21 cellular contexts compared by ENCODE assay signal in the genomic region with DNA sequence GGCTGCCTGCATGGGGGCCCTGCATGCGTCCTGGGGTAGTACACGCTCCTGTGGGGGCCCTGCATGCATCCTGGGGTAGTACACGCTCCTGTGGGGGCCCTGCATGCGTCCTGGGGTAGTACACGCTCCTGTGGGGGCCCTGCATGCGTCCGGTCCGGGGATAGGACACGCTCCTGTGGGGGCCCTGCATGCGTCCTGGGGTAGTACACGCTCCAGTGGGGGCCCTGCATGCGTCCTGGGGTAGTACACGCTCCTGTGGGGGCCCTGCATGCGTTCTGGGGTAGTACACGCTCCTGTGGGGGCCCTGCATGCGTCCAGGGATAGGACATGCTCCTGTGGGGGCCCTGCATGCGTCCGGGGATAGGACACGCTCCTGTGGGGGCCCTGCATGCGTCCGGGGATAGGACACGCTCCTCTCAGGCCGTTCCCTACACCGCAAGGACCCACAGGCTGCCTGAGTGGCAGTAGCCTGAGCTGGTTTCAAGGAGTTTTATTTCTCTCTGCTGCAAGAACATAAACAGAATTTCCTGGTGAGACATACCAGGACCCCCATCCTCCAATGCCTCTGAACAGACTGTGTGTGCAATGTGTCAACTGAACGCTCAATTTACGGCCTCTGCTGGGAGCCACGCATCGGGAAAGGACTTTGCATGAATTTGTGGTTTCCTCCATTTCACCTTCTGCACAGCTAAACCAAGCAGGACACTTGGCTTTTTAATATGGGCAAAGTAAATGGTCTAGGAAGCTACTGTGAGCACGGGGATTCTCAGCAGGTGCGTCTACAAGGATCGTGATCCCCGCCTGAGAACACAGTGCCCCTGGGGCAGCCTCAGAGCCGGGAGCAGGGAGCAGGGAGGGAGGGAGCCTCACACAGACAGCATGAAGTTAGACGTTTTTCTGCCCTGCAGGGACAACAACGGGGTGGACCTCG. TPM values are rescaled to one million over a fixed set of nuclear protein-coding genes. Genes with fewer than 3 reads are reported as not detected.
A peak's percentile ranks its signal among the peaks of the same experiment; 100 is the strongest.
DNase-seq lines count a peak whose midpoint lies in the region; ATAC-seq, FAIRE-seq and TF ChIP-seq lines count a peak whose summit lies in the region.
"Had no signal": no experiment of that assay in that cellular context is flagged by ENCODE, and none has a peak within 500 bp of the region (broad histone marks: within the 10 kb centered on the region; RNA-seq: fewer than 3 reads in every experiment).

No MANE protein-coding gene starts in this region.

- H3K79me1 ChIP-seq in neuronal stem cell (ENCODE audit: low read depth, low read length), result no peaks in the 10 kb centered on the region

- TF ChIP-seq EP300 in stomach (IDR thresholded peaks at IDR 0.05), result no peak

- TF ChIP-seq CTCF in right atrium auricular region (IDR thresholded peaks at IDR 0.05) (no peak), HEK293 (tag by site-specific recombination; IDR thresholded peaks at IDR 0.05) (no peak), kidney (IDR thresholded peaks at IDR 0.05; ENCODE audit: borderline replicate concordance, extremely low read depth, insufficient read depth) (no peak), stomach (IDR thresholded peaks at IDR 0.05) (no peak)

- H3K4ac ChIP-seq in neuronal stem cell (ENCODE audit: low read length), result no peak overlapping the region

- no peak overlapping the region for H3K4me3 ChIP-seq in right atrium auricular region
- no peak overlapping the region for H3K4me3 ChIP-seq in HEK293 (ENCODE audit: low read depth, low read length)
- no peak overlapping the region for H3K4me3 ChIP-seq in kidney (ENCODE audit: low read length in 2 of 2)
- H3K4me3 ChIP-seq in neuronal stem cell (ENCODE audit: low read length in 2 of 2), result no peak overlapping the region
- H3K4me3 ChIP-seq in stomach, result no peak overlapping the region
- H3K4me3 ChIP-seq: BLaER1 treated with 17β-estradiol and CSF1 and Interleukin-3, amounts not matched to agents 10 nM and 100 nM had no signal

- H3K9me3 ChIP-seq in right atrium auricular region (no peaks in the 10 kb centered on the region), HEK293 (ENCODE audit: control insufficient read depth, insufficient read depth, low read depth, low read length) (no peaks in the 10 kb centered on the region), kidney (ENCODE audit: control insufficient read depth in 1 of 2, low read length in 2 of 2) (no peaks in the 10 kb centered on the region), neuronal stem cell (replicated peaks in 1 of 2; ENCODE audit: control insufficient read depth in 2 of 2, insufficient read depth in 1 of 2, low read depth in 1 of 2, low read length in 2 of 2) (peaks cover 0 to 3% of the 10 kb centered on the region in 2 donors), stomach (peaks cover 0 to 3% (median 0%) of the 10 kb centered on the region in 4 donors)

- H4K8ac ChIP-seq in neuronal stem cell (ENCODE audit: low read depth, low read length), result no peak overlapping the region

- ATAC-seq in Right ventricle myocardium superior (ENCODE audit: poor library complexity) (no peak), HG02884 (IDR thresholded peaks at IDR 0.05; ENCODE audit: unreplicated experiment) (no peak)
- ATAC-seq: HepG2 had no signal

- no peak overlapping the region for H2BK120ac ChIP-seq in neuronal stem cell (ENCODE audit: low read depth, low read length)

- H3K27ac ChIP-seq in right atrium auricular region, result no peak overlapping the region
- H3K27ac ChIP-seq in HEK293 (ENCODE audit: extremely low read depth, low read depth, low read length), result no peak overlapping the region
- H3K27ac ChIP-seq in kidney (ENCODE audit: low read depth in 2 of 2, low read length in 2 of 2), result no peak overlapping the region
- no peak overlapping the region for H3K27ac ChIP-seq in neuronal stem cell (replicated peaks; ENCODE audit: low read length)
- H3K27ac ChIP-seq in stomach, result no peak overlapping the region
- H3K27ac ChIP-seq: BLaER1 treated with 17β-estradiol and CSF1 and Interleukin-3, amounts not matched to agents 10 nM and 100 nM had no signal

- H3K9ac ChIP-seq in kidney (ENCODE audit: low read length in 2 of 2) (no peak overlapping the region), neuronal stem cell (ENCODE audit: low read depth, low read length, poor library complexity) (no peak overlapping the region)
- H3K9ac ChIP-seq: BLaER1 treated with 17β-estradiol and CSF1 and Interleukin-3, amounts not matched to agents 10 nM and 100 nM had no signal

- no peaks in the 10 kb centered on the region for H3K36me3 ChIP-seq in right atrium auricular region
- H3K36me3 ChIP-seq in HEK293 (ENCODE audit: control insufficient read depth in 2 of 2, insufficient read depth in 1 of 2, low read length in 2 of 2), result no peaks in the 10 kb centered on the region
- H3K36me3 ChIP-seq in kidney (ENCODE audit: control insufficient read depth in 1 of 2, insufficient read depth in 2 of 2, low read length in 2 of 2), result no peaks in the 10 kb centered on the region
- H3K36me3 ChIP-seq in neuronal stem cell (replicated peaks in 1 of 2; ENCODE audit: control insufficient read depth in 2 of 2, insufficient read depth in 2 of 2, low read length in 2 of 2), result no peaks in the 10 kb centered on the region
- H3K36me3 ChIP-seq in stomach, result no peaks in the 10 kb centered on the region
- H3K36me3 ChIP-seq: BLaER1 treated with 17β-estradiol and CSF1 and Interleukin-3, amounts not matched to agents 10 nM and 100 nM had no signal

- CTCF ChIA-PET in HEK293 (lab: Yijun Ruan, JAX), result interaction anchor here (0.6 to 3.2 kb wide), 4 partner anchors 13 to 728 kb away, joined by 4 to 9 read pairs (median 4); no protein-coding TSS in a partner anchor

- H3K4me1 ChIP-seq in right atrium auricular region (no peaks in the 10 kb centered on the region), HEK293 (ENCODE audit: control insufficient read depth, insufficient read depth, low read length) (no peaks in the 10 kb centered on the region), kidney (ENCODE audit: control insufficient read depth in 1 of 2, insufficient read depth in 1 of 2, low read depth in 1 of 2, low read length in 2 of 2) (no peaks in the 10 kb centered on the region), neuronal stem cell (ENCODE audit: control insufficient read depth in 2 of 2, insufficient read depth in 1 of 2, low read depth in 1 of 2, low read length in 2 of 2) (no peaks in the 10 kb centered on the region), stomach (no peaks in the 10 kb centered on the region)
- H3K4me1 ChIP-seq: BLaER1 treated with 17β-estradiol and CSF1 and Interleukin-3, amounts not matched to agents 10 nM and 100 nM had no signal

- peak overlapping the region; percentile 21 for H3K14ac ChIP-seq in neuronal stem cell (ENCODE audit: low read length)

- H2BK15ac ChIP-seq in neuronal stem cell (ENCODE audit: low read length), result no peak overlapping the region

- H2AFZ ChIP-seq in neuronal stem cell (ENCODE audit: low read length), result no peak overlapping the region

- H2BK5ac ChIP-seq in neuronal stem cell (ENCODE audit: low read length), result peak overlapping the region; percentile 94

- intact Hi-C loops in Right ventricle myocardium superior (cut with DNase I) (no loop called here), kidney (cut with DNase I) (no loop called here), stomach (cut with DNase I; ENCODE audit: low total_unique reads) (no loop called here)

- H3K23ac ChIP-seq in neuronal stem cell (ENCODE audit: low read depth, low read length, poor library complexity), result peak overlapping the region; percentile 80

- H3K4me2 ChIP-seq in neuronal stem cell (ENCODE audit: insufficient read depth, low read length, poor library complexity, severe bottlenecking), result peak overlapping the region; percentile 4
- H3K4me2 ChIP-seq: BLaER1 treated with 17β-estradiol and CSF1 and Interleukin-3, amounts not matched to agents 10 nM and 100 nM had no signal

- H2AK5ac ChIP-seq in neuronal stem cell (ENCODE audit: low read depth, low read length), result peak overlapping the region; percentile 3

- POLR2A ChIA-PET in HEK293 (lab: Yijun Ruan, JAX), result no interaction called here

- no peak overlapping the region for H2BK12ac ChIP-seq in neuronal stem cell (ENCODE audit: low read length)

- no peak overlapping the region for H4K91ac ChIP-seq in neuronal stem cell (ENCODE audit: low read depth, low read length, poor library complexity)

- DNase-seq in Right ventricle myocardium superior (peak; percentile 32), right atrium auricular region (ENCODE audit: low spot score) (no peak), kidney (peak; percentile 49), neuronal stem cell (ENCODE audit: low spot score) (no peak), NCI-H128 (lab: John Stamatoyannopoulos, UW; ENCODE audit: unreplicated experiment) (no peak), stomach (no peak)
- DNase-seq: ACHN; Calu3; CD4-positive, alpha-beta T cell; DND-41; GDM1; GOT3; H9 had no signal

- peak overlapping the region; percentile 28 for H3K18ac ChIP-seq in neuronal stem cell (ENCODE audit: low read length)

- H3K27me3 ChIP-seq in right atrium auricular region, result no peaks in the 10 kb centered on the region
- H3K27me3 ChIP-seq in neuronal stem cell (ENCODE audit: control insufficient read depth in 3 of 3, insufficient read depth in 3 of 3, low read depth in 1 of 3, low read length in 3 of 3), result peaks cover 0 to 58% (median 2%) of the 10 kb centered on the region in 3 experiments
- H3K27me3 ChIP-seq in stomach, result peaks cover 0 to 79% (median 26%) of the 10 kb centered on the region in 3 donors

- WGBS in neuronal stem cell (ENCODE audit: extremely low coverage in 2 of 2, insufficient read length in 2 of 2, insufficient replicate concordance in 1 of 2), 2 donors, result no CpG with 5 or more reads among the region's 36 CpGs
- WGBS in stomach, 5 donors, result 52 to 70% (median 67%) methylated on average over 26 to 36 of the region's 36 CpGs

- TF ChIP-seq POLR2A in stomach (IDR thresholded peaks at IDR 0.05), result no peak

- FAIRE-seq in kidney (lab: Jason Lieb, UNC), result no peak
- FAIRE-seq: GM12892, GM19239, HepG2, HTR-8/SVneo had no signal

TF ChIP-seq in HEK293, 187 proteins besides CTCF, POLR2A, EP300 and RAD21 (continues in another document):
- TF ChIP-seq HOXD13 (CRISPR knock-in tag; IDR thresholded peaks at IDR 0.05; ENCODE audit: borderline replicate concordance), result no peak

RNA-seq across cellular contexts. Expression of a gene that starts 48.9 kb away (rescaled TPM):
- total RNA-seq in Right ventricle myocardium superior, result 30.4 TPM
- 10 to 100 TPM; 56.6 to 85.4 TPM for total RNA-seq in right atrium auricular region
- 96.6 TPM for total RNA-seq in kidney
- 135 TPM for polyA plus RNA-seq in kidney (ENCODE audit: insufficient read depth, low read depth, low replicate concordance)
- 49.2 TPM for polyA plus RNA-seq in neuronal stem cell (2013, experiment 1 of 2)
- polyA plus RNA-seq in neuronal stem cell (2013, experiment 2 of 2), result 50.1 TPM
- 100 to 1,000 TPM in 4 of 5 donors, 10 to 100 TPM in 1; 90.6 to 202 (median 183) TPM for total RNA-seq in stomach
- polyA plus RNA-seq in stomach, result 10 to 100 TPM; 60.8 to 72.3 (median 61.9) TPM

RNA-seq across cellular contexts. Expression of a gene that starts 51.4 kb away (rescaled TPM):
- total RNA-seq in Right ventricle myocardium superior (not detected), right atrium auricular region (under 1 TPM in 1 of 2 donors, not detected in 1; 0.16 TPM), kidney (0.54 TPM), stomach (not detected)
- polyA plus RNA-seq in kidney (ENCODE audit: insufficient read depth, low read depth, low replicate concordance) (0.09 TPM), stomach (under 1 TPM in 1 of 3 donors, not detected in 2; 0.05 TPM)
- 0.26 TPM for polyA plus RNA-seq in neuronal stem cell (2013, experiment 1 of 2)
- 0.15 TPM for polyA plus RNA-seq in neuronal stem cell (2013, experiment 2 of 2)
- total RNA-seq: A172, Calu3, HepG2 had no signal

Comparison
In these comparisons a context has a peak if more than half of its experiments do, and no peak if none do; other contexts are left out.
1. DNase-seq: peak in Right ventricle myocardium superior (single experiment) and kidney (single experiment); none in right atrium auricular region (single experiment), neuronal stem cell (single experiment), NCI-H128 (single experiment) and stomach (single experiment).